19 cellular contexts compared by ENCODE assay signal in the genomic region with DNA sequence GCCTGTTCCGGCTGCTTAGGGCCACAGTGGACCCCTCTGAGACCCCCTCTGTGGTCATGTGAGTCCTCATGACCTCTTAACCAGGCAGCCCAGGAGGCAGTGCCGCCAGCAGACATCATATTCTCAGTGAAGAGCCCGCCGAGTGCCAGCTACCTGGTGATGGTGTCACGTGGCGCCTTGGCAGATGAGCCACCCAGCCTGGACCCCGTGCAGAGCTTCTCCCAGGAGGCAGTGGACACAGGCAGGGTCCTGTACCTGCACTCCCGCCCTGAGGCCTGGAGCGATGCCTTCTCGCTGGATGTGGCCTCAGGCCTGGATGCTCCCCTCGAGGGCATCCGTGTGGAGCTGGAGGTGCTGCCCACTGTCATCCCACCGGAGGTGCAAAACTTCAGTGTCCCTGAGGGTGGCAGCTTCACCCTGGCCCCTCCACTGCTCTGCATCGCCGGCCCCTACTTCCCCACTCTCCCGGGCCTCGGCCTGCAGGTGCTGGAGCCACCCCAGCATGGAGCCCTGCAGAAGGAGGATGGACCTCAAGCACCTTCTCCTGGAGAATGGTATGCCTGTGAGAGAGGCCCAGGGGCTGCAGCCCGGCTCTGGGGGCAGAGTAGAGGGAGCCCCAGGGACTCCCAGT.
DNase-seq lines count a peak whose midpoint lies in the region; ATAC-seq, FAIRE-seq and TF ChIP-seq lines count a peak whose summit lies in the region.
"Had no signal": no experiment of that assay in that cellular context is flagged by ENCODE, and none has a peak within 500 bp of the region (broad histone marks: within the 10 kb centered on the region; RNA-seq: fewer than 3 reads in every experiment).

No MANE protein-coding gene starts in this region.

- no peaks in the 10 kb centered on the region for H3K36me3 Mint-ChIP-seq in endodermal cell (ENCODE audit: low read depth)
- H3K36me3 Mint-ChIP-seq: CD8-positive, alpha-beta T cell; IgD-negative memory B cell had no signal

- H3K4me3 Mint-ChIP-seq in endodermal cell: no peak overlapping the region
- H3K4me3 Mint-ChIP-seq: CD8-positive, alpha-beta T cell; IgD-negative memory B cell had no signal

- H3K9me3 ChIP-seq in endodermal cell (ENCODE audit: control insufficient read depth, low read length): no peaks in the 10 kb centered on the region
- no peaks in the 10 kb centered on the region for H3K9me3 ChIP-seq in osteoblast (ENCODE audit: low read depth, low read length)
- H3K9me3 ChIP-seq: A549, BLaER1 had no signal

- H3K27me3 Mint-ChIP-seq in endodermal cell (ENCODE audit: insufficient read depth): peaks cover 4% of the 10 kb centered on the region

- no peaks in the 10 kb centered on the region for H3K36me3 ChIP-seq in endodermal cell (ENCODE audit: control insufficient read depth, insufficient read depth, low read length)
- no peaks in the 10 kb centered on the region for H3K36me3 ChIP-seq in osteoblast (ENCODE audit: insufficient read depth, low read length)
- H3K36me3 ChIP-seq: BLaER1 had no signal

- ATAC-seq in left ventricle myocardium superior: no peak
- no peak for ATAC-seq in Right ventricle myocardium superior (ENCODE audit: poor library complexity)
- no peak for ATAC-seq in GM18519 (IDR thresholded peaks at IDR 0.05; ENCODE audit: low FRiP score, unreplicated experiment)
- ATAC-seq: CD8-positive, alpha-beta T cell had no signal

- no peaks in the 10 kb centered on the region for H4K20me1 ChIP-seq in osteoblast (ENCODE audit: insufficient read depth, low read length)
- H4K20me1 ChIP-seq: BLaER1 had no signal

- no peak overlapping the region for H3K9ac ChIP-seq in endodermal cell (ENCODE audit: extremely low read depth, low read length, poor library complexity, severe bottlenecking)
- H3K9ac ChIP-seq: BLaER1 had no signal

- no peaks in the 10 kb centered on the region for H3K4me1 ChIP-seq in endodermal cell (ENCODE audit: control insufficient read depth, insufficient read depth, low read length)
- no peaks in the 10 kb centered on the region for H3K4me1 ChIP-seq in osteoblast (ENCODE audit: insufficient read depth, low read length)
- H3K4me1 ChIP-seq: A549 had no signal

- H3K27ac Mint-ChIP-seq in endodermal cell: no peak overlapping the region
- H3K27ac Mint-ChIP-seq: CD8-positive, alpha-beta T cell; IgD-negative memory B cell had no signal

- TF ChIP-seq CTCF in endodermal cell (conservative IDR thresholded peaks at IDR 0.05) (no peak), osteoblast (IDR thresholded peaks at IDR 0.05; ENCODE audit: extremely low read depth, low read depth, low read length) (no peak)

- no peaks in the 10 kb centered on the region for H3K27me3 ChIP-seq in endodermal cell (ENCODE audit: control insufficient read depth, insufficient read depth, low read length, poor library complexity, severe bottlenecking)
- H3K27me3 ChIP-seq in osteoblast (ENCODE audit: insufficient read depth, low read length): no peaks in the 10 kb centered on the region
- H3K27me3 ChIP-seq: BLaER1 had no signal

- no peaks in the 10 kb centered on the region for H3K9me3 Mint-ChIP-seq in endodermal cell
- H3K9me3 Mint-ChIP-seq: CD8-positive, alpha-beta T cell had no signal

- H3K4me3 ChIP-seq in endodermal cell (ENCODE audit: low read length) (no peak overlapping the region), osteoblast (ENCODE audit: insufficient read depth, low read length) (no peak overlapping the region)
- H3K4me3 ChIP-seq: A549, BLaER1 had no signal

- H3K4me2 ChIP-seq in osteoblast (ENCODE audit: insufficient read depth, low read length): no peak overlapping the region
- H3K4me2 ChIP-seq: A549, BLaER1 had no signal

- no peak overlapping the region for H3K27ac ChIP-seq in endodermal cell (ENCODE audit: low read depth, low read length)
- no peak overlapping the region for H3K27ac ChIP-seq in osteoblast (ENCODE audit: low read depth, low read length)
- no peak overlapping the region for H3K27ac ChIP-seq in caudate nucleus (ENCODE audit: low read depth, low read length)
- H3K27ac ChIP-seq: A549, BLaER1 had no signal

- peak; percentile 30 for DNase-seq in left ventricle myocardium superior
- no peak for DNase-seq in Right ventricle myocardium superior
- peak; percentile 41 for DNase-seq in endodermal cell
- peak; percentile 47 for DNase-seq in osteoblast (ENCODE audit: insufficient read length, low spot score, missing footprints)
- no peak for DNase-seq in H54 (ENCODE audit: insufficient read length, low spot score)
- no peak for DNase-seq in caudate nucleus (lab: John Stamatoyannopoulos, UW)
- DNase-seq: Calu3; CD8-positive, alpha-beta T cell; GF-D8; GOT3; NCI-H1417 treated with DMSO at 0.1 percent for 48 hours; NCI-H187 treated with DMSO at 0.1 percent for 48 hours; NCI-H226; NCI-H524 treated with DMSO at 0.1 percent for 48 hours; SHP77 treated with DMSO at 0.1 percent for 48 hours had no signal

- no peaks in the 10 kb centered on the region for H3K79me2 ChIP-seq in osteoblast (ENCODE audit: insufficient read depth, low read length)

- no peak overlapping the region for H2AFZ ChIP-seq in osteoblast (ENCODE audit: low read length)

- WGBS in endodermal cell (ENCODE audit: insufficient coverage in 1 of 2, insufficient read length in 1 of 2), 2 experiments: 91 to 100% methylated on average over 4 to 18 of the region's 18 CpGs

- no peak for TF ChIP-seq POLR2A in H54 (IDR thresholded peaks at IDR 0.05; ENCODE audit: low read depth, low read length)

- intact Hi-C loops in left ventricle myocardium superior (cut with micrococcal nuclease) (no loop called here), Right ventricle myocardium superior (cut with DNase I) (no loop called here)

- no peak for FAIRE-seq in H54 (lab: Jason Lieb, UNC)
- FAIRE-seq: A549 had no signal

- peaks cover 9% of the 10 kb centered on the region for H3K4me1 Mint-ChIP-seq in endodermal cell
- H3K4me1 Mint-ChIP-seq: IgD-negative memory B cell had no signal

Comparison
In these comparisons a context has a peak if more than half of its experiments do, and no peak if none do; other contexts are left out.
1. DNase-seq: peak in left ventricle myocardium superior (single experiment), endodermal cell (single experiment) and osteoblast (single experiment); none in Right ventricle myocardium superior (single experiment), H54 (single experiment) and caudate nucleus (0 of 61).